In the genomic region with DNA sequence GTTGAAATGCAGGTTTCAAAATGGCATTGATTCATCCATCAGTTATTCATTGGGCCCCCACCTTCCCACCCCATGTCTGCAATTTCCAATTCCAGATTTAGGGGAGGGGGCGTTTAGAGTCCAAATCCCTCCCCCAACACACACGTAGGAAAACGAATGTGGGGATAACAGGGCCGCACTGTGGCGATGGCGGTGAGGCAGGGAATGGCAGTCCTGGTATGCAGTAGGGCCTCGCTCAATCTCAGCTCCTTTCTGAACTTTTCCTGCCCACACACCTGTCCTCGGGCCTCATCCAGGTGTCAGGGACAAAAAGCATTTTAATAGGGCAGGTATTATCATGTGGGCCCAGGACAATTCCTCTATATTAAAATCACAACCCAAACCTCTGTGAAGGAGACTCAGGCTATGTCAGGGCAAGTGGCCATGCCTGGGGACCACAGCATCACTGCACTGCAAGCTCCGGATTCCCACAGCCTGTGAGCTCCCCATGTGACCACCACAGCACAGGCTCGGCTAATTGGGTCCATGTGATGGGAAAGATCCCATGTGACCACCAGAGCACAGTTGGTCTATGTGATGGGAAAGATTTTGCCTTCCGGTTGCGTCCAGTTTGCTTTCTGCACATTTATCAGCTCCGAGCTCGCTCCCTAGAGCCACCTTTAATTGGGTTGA, we compare ENCODE assay signal across 30 cellular contexts. TPM values are rescaled to one million over a fixed set of nuclear protein-coding genes. Genes with fewer than 3 reads are reported as not detected.
DNase-seq lines count a peak whose midpoint lies in the region; ATAC-seq and TF ChIP-seq lines count a peak whose summit lies in the region.
"Had no signal": no experiment of that assay in that cellular context is flagged by ENCODE, and none has a peak within 500 bp of the region (broad histone marks: within the 10 kb centered on the region; RNA-seq: fewer than 3 reads in every experiment).

No MANE protein-coding gene starts in this region.

- no peak for ATAC-seq in left cardiac atrium
- no peak for ATAC-seq in activated CD8-positive, alpha-beta memory T cell treated with anti-CD3 and anti-CD28 coated beads, Interleukin-2, amount 10 ng/mL, durations not matched to agents 7 days and 5 days
- no peak for ATAC-seq in GM21528 (IDR thresholded peaks at IDR 0.05; ENCODE audit: low FRiP score, unreplicated experiment)
- no peak for ATAC-seq in activated T-helper 17 cell treated with anti-CD3 and anti-CD28 coated beads, Interleukin-2, amount 50 U/mL, for 72 hours (replicated peaks)
- no peak for ATAC-seq in HG03097 (IDR thresholded peaks at IDR 0.05; ENCODE audit: low FRiP score, unreplicated experiment)
- ATAC-seq: body of pancreas, gastroesophageal sphincter, Panc1 had no signal

- CTCF ChIA-PET in activated CD8-positive, alpha-beta memory T cell treated with anti-CD3 and anti-CD28 coated beads, Interleukin-2, amount 10 ng/mL, durations not matched to agents 7 days and 5 days (lab: Charles Lee), result no interaction called here

- no peak for TF ChIP-seq CTCF in right atrium auricular region (IDR thresholded peaks at IDR 0.05)

- no peaks in the 10 kb centered on the region for H3K9me3 Mint-ChIP-seq in activated CD8-positive, alpha-beta memory T cell treated with anti-CD3 and anti-CD28 coated beads, Interleukin-2, amount 10 ng/mL, durations not matched to agents 7 days and 5 days (ENCODE audit: low read depth)
- no peaks in the 10 kb centered on the region for H3K9me3 Mint-ChIP-seq in activated T-helper 17 cell treated with anti-CD3 and anti-CD28 coated beads, Interleukin-2, amount 50 U/mL, for 72 hours
- H3K9me3 Mint-ChIP-seq: nephron progenitor cell had no signal

- H3K36me3 Mint-ChIP-seq in activated CD8-positive, alpha-beta memory T cell treated with anti-CD3 and anti-CD28 coated beads, Interleukin-2, amount 10 ng/mL, durations not matched to agents 7 days and 5 days, result peaks cover 1% of the 10 kb centered on the region
- no peaks in the 10 kb centered on the region for H3K36me3 Mint-ChIP-seq in activated T-helper 17 cell treated with anti-CD3 and anti-CD28 coated beads, Interleukin-2, amount 50 U/mL, for 72 hours (ENCODE audit: low read depth)

- intact Hi-C loops in left cardiac atrium (cut with DNase I), result no loop called here

- H3K9me3 ChIP-seq in right atrium auricular region, result no peaks in the 10 kb centered on the region
- H3K9me3 ChIP-seq: body of pancreas, gastroesophageal sphincter, stomach, thyroid gland had no signal

- peak; percentile 18 for DNase-seq in right atrium auricular region (ENCODE audit: low spot score)
- no peak for DNase-seq in left cardiac atrium
- DNase-seq in activated CD8-positive, alpha-beta memory T cell treated with anti-CD3 and anti-CD28 coated beads, Interleukin-2, amount 10 ng/mL, durations not matched to agents 7 days and 5 days, result peak; percentile 34
- DNase-seq in mesenteric fat pad (ENCODE audit: low spot score), result peak; percentile 69
- peak; percentile 32 for DNase-seq in ureter (ENCODE audit: low spot score)
- DNase-seq: activated CD4-positive, alpha-beta T cell treated with anti-CD3 and anti-CD28 coated beads, Interleukin-2, amount 10 ng/mL, durations not matched to agents 24 days and 14 days; activated naive CD4-positive, alpha-beta T cell treated with anti-CD3 and anti-CD28 coated beads, Interleukin-2, amount 10 ng/mL, durations not matched to agents 7 days and 5 days; cerebellar nuclear complex; COR-L47; DMS79; dorsolateral prefrontal cortex; GDM1; kidney glomerular epithelial cell; NCI-H1436; NCI-H345; nephron progenitor cell; SHP77; T1000; thyroid gland; WERI-Rb-1 had no signal

- H3K36me3 ChIP-seq in right atrium auricular region, result no peaks in the 10 kb centered on the region
- H3K36me3 ChIP-seq: gastroesophageal sphincter, stomach, thyroid gland, WERI-Rb-1 had no signal

- no peaks in the 10 kb centered on the region for H3K27me3 ChIP-seq in right atrium auricular region
- H3K27me3 ChIP-seq: body of pancreas, dorsolateral prefrontal cortex, gastroesophageal sphincter, stomach, thyroid gland had no signal

- peaks cover 2% of the 10 kb centered on the region for H3K27me3 Mint-ChIP-seq in activated CD8-positive, alpha-beta memory T cell treated with anti-CD3 and anti-CD28 coated beads, Interleukin-2, amount 10 ng/mL, durations not matched to agents 7 days and 5 days
- H3K27me3 Mint-ChIP-seq in activated T-helper 17 cell treated with anti-CD3 and anti-CD28 coated beads, Interleukin-2, amount 50 U/mL, for 72 hours, result no peaks in the 10 kb centered on the region
- H3K27me3 Mint-ChIP-seq: activated CD4-positive, alpha-beta T cell treated with anti-CD3 and anti-CD28 coated beads, Interleukin-2, amount 10 ng/mL, durations not matched to agents 24 days and 14 days; activated naive CD4-positive, alpha-beta T cell treated with anti-CD3 and anti-CD28 coated beads, Interleukin-2, amount 10 ng/mL, durations not matched to agents 7 days and 5 days had no signal

- H3K4me1 ChIP-seq in right atrium auricular region, result peaks cover 0 to under 1% of the 10 kb centered on the region in 2 donors
- H3K4me1 ChIP-seq: body of pancreas, parathyroid adenoma, thyroid gland had no signal

- peaks cover 28% of the 10 kb centered on the region for H3K4me1 Mint-ChIP-seq in activated CD8-positive, alpha-beta memory T cell treated with anti-CD3 and anti-CD28 coated beads, Interleukin-2, amount 10 ng/mL, durations not matched to agents 7 days and 5 days
- H3K4me1 Mint-ChIP-seq in activated T-helper 17 cell treated with anti-CD3 and anti-CD28 coated beads, Interleukin-2, amount 50 U/mL, for 72 hours, result peaks cover 18% of the 10 kb centered on the region

- no peak overlapping the region for H3K27ac ChIP-seq in right atrium auricular region
- H3K27ac ChIP-seq: body of pancreas, dorsolateral prefrontal cortex, gastroesophageal sphincter, parathyroid adenoma, stomach, thyroid gland, WERI-Rb-1 had no signal

- H3K27ac Mint-ChIP-seq in activated CD8-positive, alpha-beta memory T cell treated with anti-CD3 and anti-CD28 coated beads, Interleukin-2, amount 10 ng/mL, durations not matched to agents 7 days and 5 days, result no peak overlapping the region
- no peak overlapping the region for H3K27ac Mint-ChIP-seq in activated T-helper 17 cell treated with anti-CD3 and anti-CD28 coated beads, Interleukin-2, amount 50 U/mL, for 72 hours
- H3K27ac Mint-ChIP-seq: B cell, nephron progenitor cell had no signal

- H3K4me3 Mint-ChIP-seq in activated CD8-positive, alpha-beta memory T cell treated with anti-CD3 and anti-CD28 coated beads, Interleukin-2, amount 10 ng/mL, durations not matched to agents 7 days and 5 days, result no peak overlapping the region
- H3K4me3 Mint-ChIP-seq in activated T-helper 17 cell treated with anti-CD3 and anti-CD28 coated beads, Interleukin-2, amount 50 U/mL, for 72 hours, result no peak overlapping the region
- H3K4me3 Mint-ChIP-seq: activated CD4-positive, alpha-beta T cell treated with anti-CD3 and anti-CD28 coated beads, Interleukin-2, amount 10 ng/mL, durations not matched to agents 24 days and 14 days; activated naive CD4-positive, alpha-beta T cell treated with anti-CD3 and anti-CD28 coated beads, Interleukin-2, amount 10 ng/mL, durations not matched to agents 7 days and 5 days; B cell; nephron progenitor cell had no signal

- no peak overlapping the region for H3K4me3 ChIP-seq in right atrium auricular region
- H3K4me3 ChIP-seq: body of pancreas, dorsolateral prefrontal cortex, gastroesophageal sphincter, smooth muscle cell, stomach, thyroid gland had no signal

RNA-seq across cellular contexts. Expression of a gene that starts 44.5 kb away (rescaled TPM):
- 10 to 100 TPM; 22.1 to 30.0 TPM for total RNA-seq in right atrium auricular region
- total RNA-seq in left cardiac atrium, result 10 to 100 TPM; 22.3 to 31.5 TPM
- total RNA-seq in activated CD8-positive, alpha-beta memory T cell treated with anti-CD3 and anti-CD28 coated beads, Interleukin-2, amount 10 ng/mL, durations not matched to agents 7 days and 5 days, result 1 to 10 TPM; 7.1 to 7.5 TPM
- total RNA-seq in mesenteric fat pad, result 29.6 TPM
- 27.2 TPM for total RNA-seq in ureter
- 1 to 10 TPM; 5.8 to 6.3 TPM for total RNA-seq in activated T-helper 17 cell treated with anti-CD3 and anti-CD28 coated beads, Interleukin-2, amount 50 U/mL, for 72 hours
